In the genomic region with DNA sequence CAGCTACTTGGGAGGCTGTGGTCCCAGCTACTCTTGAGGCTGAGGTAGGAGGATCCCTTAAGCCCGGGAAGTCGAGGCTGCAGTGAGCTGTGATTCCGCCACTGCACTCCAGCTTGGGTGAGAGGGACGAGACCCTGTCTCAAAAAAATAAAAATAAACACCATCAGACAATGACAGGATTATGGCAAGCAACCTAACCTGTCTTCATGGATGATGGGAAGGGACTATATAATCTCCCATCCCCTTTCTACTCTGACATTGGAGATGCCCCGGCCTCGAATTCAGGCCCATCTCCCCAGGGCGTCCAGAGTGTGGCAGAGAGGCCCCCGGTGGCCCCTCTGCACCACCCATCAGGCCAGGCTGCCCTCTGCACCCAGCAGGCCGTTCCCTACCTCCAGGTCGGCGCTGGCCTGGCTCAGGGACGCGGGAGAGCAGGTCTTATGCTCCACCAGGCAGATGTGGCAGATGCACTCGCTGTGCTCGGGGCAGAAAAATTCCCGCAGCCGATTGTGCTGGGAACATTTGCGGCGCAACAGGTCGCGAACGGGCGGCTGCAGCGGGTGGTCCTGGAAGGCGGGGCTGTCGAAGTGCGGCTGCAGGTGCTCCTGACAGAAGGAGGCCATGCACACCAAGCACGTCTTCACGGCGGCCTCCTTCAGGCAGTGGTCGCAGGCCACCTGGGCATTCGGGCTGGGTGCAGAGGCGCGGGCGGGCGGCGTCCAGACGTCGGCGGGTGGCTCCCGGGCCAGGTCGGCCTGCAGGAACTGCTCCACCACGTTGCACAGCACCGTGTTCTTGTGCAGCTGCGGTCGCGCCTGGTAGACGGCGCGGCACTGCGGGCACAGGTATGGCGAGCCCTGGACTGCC, we compare ENCODE assay signal across 8 cellular contexts. TPM values are rescaled to one million over a fixed set of nuclear protein-coding genes. Genes with fewer than 3 reads are reported as not detected.
A peak's percentile ranks its signal among the peaks of the same experiment; 100 is the strongest.
DNase-seq lines count a peak whose midpoint lies in the region; ATAC-seq and TF ChIP-seq lines count a peak whose summit lies in the region.

No MANE protein-coding gene starts in this region.

- H3K27me3 ChIP-seq in Caco-2 (replicated peaks; ENCODE audit: control insufficient read depth, insufficient read depth, low read length): no peaks in the 10 kb centered on the region

- peaks cover 38% of the 10 kb centered on the region for H3K4me1 Mint-ChIP-seq in Caco-2 (ENCODE audit: low read depth, unreplicated experiment)
- peaks cover 24 to 63% (median 57%) of the 10 kb centered on the region in 4 donors for H3K4me1 Mint-ChIP-seq in naive thymus-derived CD8-positive, alpha-beta T cell

- peaks cover 27% of the 10 kb centered on the region for H3K36me3 Mint-ChIP-seq in Caco-2 (ENCODE audit: insufficient read depth, unreplicated experiment)
- H3K36me3 Mint-ChIP-seq in naive thymus-derived CD8-positive, alpha-beta T cell: peaks cover 0 to 14% (median 6%) of the 10 kb centered on the region in 3 donors

- H3K4me3 ChIP-seq in Caco-2 (ENCODE audit: low read depth, low read length): peak overlapping the region; percentile 90
- peak overlapping the region; percentile 95 for H3K4me3 ChIP-seq in epithelial cell of proximal tubule (ENCODE audit: low read depth, low read length)

- no peaks in the 10 kb centered on the region for H3K9me3 Mint-ChIP-seq in Caco-2 (ENCODE audit: unreplicated experiment)
- H3K9me3 Mint-ChIP-seq in naive thymus-derived CD8-positive, alpha-beta T cell: peaks cover 0 to 9% (median 3%) of the 10 kb centered on the region in 9 donors

- no peaks in the 10 kb centered on the region; the same call in 1 of the 2 replicates for H3K36me3 ChIP-seq in Caco-2 (ENCODE audit: control insufficient read depth, insufficient read depth, low read length)

- DNase-seq in Caco-2: no peak
- DNase-seq in epithelial cell of proximal tubule (ENCODE audit: low read depth): no peak
- peak in 1 of 10 donors; percentile 24 for DNase-seq in naive thymus-derived CD8-positive, alpha-beta T cell
- no peak for DNase-seq in NCI-H187 treated with DMSO at 0.1 percent for 48 hours (lab: John Stamatoyannopoulos, UW)
- DNase-seq in effector CD8-positive, alpha-beta T cell (lab: John Stamatoyannopoulos, UW): no peak

- H3K4me1 ChIP-seq in Caco-2: peaks cover 28% of the 10 kb centered on the region

- ATAC-seq in GM19397 (IDR thresholded peaks at IDR 0.05; ENCODE audit: unreplicated experiment) (peak; percentile 48), HG03432 (IDR thresholded peaks at IDR 0.05; ENCODE audit: unreplicated experiment) (peak; percentile 48), SK-N-SH treated with all-trans-retinoic acid at 6 μM for 48 hours (peak; percentile 69)
- peak; percentile 71 to 73 for ATAC-seq in naive thymus-derived CD8-positive, alpha-beta T cell

- peak overlapping the region; percentile 98 for H3K4me3 Mint-ChIP-seq in Caco-2 (ENCODE audit: unreplicated experiment)
- peak overlapping the region; percentile 77 to 97 (median 94) for H3K4me3 Mint-ChIP-seq in naive thymus-derived CD8-positive, alpha-beta T cell

- H3K27me3 Mint-ChIP-seq in Caco-2 (ENCODE audit: insufficient read depth, unreplicated experiment): no peaks in the 10 kb centered on the region
- no peaks in the 10 kb centered on the region for H3K27me3 Mint-ChIP-seq in naive thymus-derived CD8-positive, alpha-beta T cell

- intact Hi-C loops in Caco-2 (cut with micrococcal nuclease; ENCODE audit: unreplicated experiment): no loop called here

- POLR2A ChIA-PET in Caco-2 (lab: Charles Lee): interaction anchor here (0.6 to 1.1 kb wide), 17 partner anchors 11 to 1979 kb away, joined by 3 to 11 read pairs (median 4); partner anchors contain the start of genes C17orf67, COIL and DGKE
- POLR2A ChIA-PET in naive thymus-derived CD8-positive, alpha-beta T cell (lab: Charles Lee): interaction anchor here (0.6 to 1.6 kb wide), 10 partner anchors 8 to 319 kb away, joined by 3 to 20 read pairs (median 4); partner anchors contain the start of genes AKAP1, C17orf67, COIL and DGKE

- CTCF ChIA-PET in Caco-2 (lab: Charles Lee): interaction anchor here (1.0 to 1.4 kb wide), 4 partner anchors 13 to 93 kb away, joined by 3 to 13 read pairs (median 4); partner anchors contain the start of gene COIL

- TSS peak; percentile 33 for BruUV-seq in Caco-2 (replicated peaks; lab: Mats Ljungman, UMichigan)

- peak overlapping the region; percentile 94 for H3K27ac Mint-ChIP-seq in Caco-2 (ENCODE audit: unreplicated experiment)
- peak overlapping the region; percentile 89 to 97 (median 94) for H3K27ac Mint-ChIP-seq in naive thymus-derived CD8-positive, alpha-beta T cell

- H3K9me3 ChIP-seq in Caco-2: no peaks in the 10 kb centered on the region

- TF ChIP-seq CTCF in Caco-2 (IDR thresholded peaks at IDR 0.05; ENCODE audit: insufficient read depth in 1 of 2, low read depth in 1 of 2, low read length in 1 of 2, severe bottlenecking in 1 of 2, unreplicated experiment in 1 of 2): no peak
- TF ChIP-seq CTCF in epithelial cell of proximal tubule (conservative IDR thresholded peaks at IDR 0.05; ENCODE audit: low read depth, low read length): no peak

TF ChIP-seq in SK-N-SH treated with all-trans-retinoic acid at 6 μM for 48 hours, 23 proteins besides CTCF, POLR2A, EP300 and RAD21:
- TF ChIP-seq RARB (CRISPR knock-in tag; IDR thresholded peaks at IDR 0.05) (no peak), CSRNP3 (CRISPR knock-in tag; IDR thresholded peaks at IDR 0.05) (no peak), ESRRG (CRISPR knock-in tag; IDR thresholded peaks at IDR 0.05) (no peak), PPARA (CRISPR knock-in tag; IDR thresholded peaks at IDR 0.05; ENCODE audit: borderline replicate concordance) (no peak), BACH2 (CRISPR knock-in tag; IDR thresholded peaks at IDR 0.05; ENCODE audit: borderline replicate concordance) (no peak), GLIS3 (CRISPR knock-in tag; IDR thresholded peaks at IDR 0.05) (no peak), CSDC2 (CRISPR knock-in tag; IDR thresholded peaks at IDR 0.05) (no peak), ZFP30 (CRISPR knock-in tag; IDR thresholded peaks at IDR 0.05) (no peak), ZFP3 (CRISPR knock-in tag; IDR thresholded peaks at IDR 0.05) (no peak), SNAI2 (CRISPR knock-in tag; IDR thresholded peaks at IDR 0.05) (no peak), ZNF70 (CRISPR knock-in tag; IDR thresholded peaks at IDR 0.05) (no peak), OSR1 (CRISPR knock-in tag; IDR thresholded peaks at IDR 0.05) (no peak), TOX (CRISPR knock-in tag; IDR thresholded peaks at IDR 0.05; ENCODE audit: borderline replicate concordance) (no peak), ZC3H10 (CRISPR knock-in tag; IDR thresholded peaks at IDR 0.05) (no peak), POU6F1 (CRISPR knock-in tag; IDR thresholded peaks at IDR 0.05; ENCODE audit: borderline replicate concordance, low read depth) (no peak), ARNTL (CRISPR knock-in tag; IDR thresholded peaks at IDR 0.05; ENCODE audit: borderline replicate concordance, low read depth) (no peak), ZNF565 (CRISPR knock-in tag; conservative IDR thresholded peaks at IDR 0.05; ENCODE audit: low read depth) (no peak), TCF4 (CRISPR knock-in tag; IDR thresholded peaks at IDR 0.05; ENCODE audit: borderline replicate concordance) (no peak)
- TF ChIP-seq, protein P1, sequence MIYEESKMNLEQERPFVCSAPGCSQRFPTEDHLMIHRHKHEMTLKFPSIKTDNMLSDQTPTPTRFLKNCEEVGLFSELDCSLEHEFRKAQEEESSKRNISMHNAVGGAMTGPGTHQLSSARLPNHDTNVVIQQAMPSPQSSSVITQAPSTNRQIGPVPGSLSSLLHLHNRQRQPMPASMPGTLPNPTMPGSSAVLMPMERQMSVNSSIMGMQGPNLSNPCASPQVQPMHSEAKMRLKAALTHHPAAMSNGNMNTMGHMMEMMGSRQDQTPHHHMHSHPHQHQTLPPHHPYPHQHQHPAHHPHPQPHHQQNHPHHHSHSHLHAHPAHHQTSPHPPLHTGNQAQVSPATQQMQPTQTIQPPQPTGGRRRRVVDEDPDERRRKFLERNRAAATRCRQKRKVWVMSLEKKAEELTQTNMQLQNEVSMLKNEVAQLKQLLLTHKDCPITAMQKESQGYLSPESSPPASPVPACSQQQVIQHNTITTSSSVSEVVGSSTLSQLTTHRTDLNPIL (CRISPR knock-in tag; IDR thresholded peaks at IDR 0.05; ENCODE audit: low read depth): no peak
TF ChIP-seq in SK-N-SH treated with all-trans-retinoic acid at 6 μM for 48 hours: peak in this region for 0.

RNA-seq across cellular contexts. Expression of gene TRIM25, which starts 0.6 kb away (rescaled TPM):
- total RNA-seq in Caco-2 (2022): 85.6 and 89.4 TPM in 2 replicates
- total RNA-seq in epithelial cell of proximal tubule: 51.7 and 58.1 TPM in 2 replicates
- 10 to 100 TPM; 59.9 to 63.9 TPM for total RNA-seq in naive thymus-derived CD8-positive, alpha-beta T cell
- 1 to 10 TPM; 5.1 to 5.4 (median 5.2) TPM for polyA plus RNA-seq in naive thymus-derived CD8-positive, alpha-beta T cell

RNA-seq across cellular contexts. Expression of gene COIL, which starts 47.6 kb away (rescaled TPM):
- total RNA-seq in Caco-2 (2022) (26.9 and 27.0 TPM in 2 replicates), epithelial cell of proximal tubule (15.3 and 19.7 TPM in 2 replicates)
- total RNA-seq in naive thymus-derived CD8-positive, alpha-beta T cell: 10 to 100 TPM; 21.6 to 24.2 TPM
- 10 to 100 TPM; 12.0 to 18.8 (median 12.8) TPM for polyA plus RNA-seq in naive thymus-derived CD8-positive, alpha-beta T cell
